14 cellular contexts compared by ENCODE assay signal in genomic region chr4:168882650-168883233, GRCh38.
DNase-seq lines count a peak whose midpoint lies in the region; ATAC-seq and TF ChIP-seq lines count a peak whose summit lies in the region.
"Had no signal": no experiment of that assay in that cellular context is flagged by ENCODE, and none has a peak within 500 bp of the region (broad histone marks: within the 10 kb centered on the region; RNA-seq: fewer than 3 reads in every experiment).

No MANE protein-coding gene starts in this region.

- H3K4me1 ChIP-seq in PC-3 (ENCODE audit: insufficient read depth, low read length): peaks cover 4% of the 10 kb centered on the region; the same call in 1 of the 2 replicates
- no peaks in the 10 kb centered on the region for H3K4me1 ChIP-seq in mesendoderm (ENCODE audit: control insufficient read depth, low read depth, low read length)

- no peak for ATAC-seq in PC-3
- no peak for ATAC-seq in HG03342 (IDR thresholded peaks at IDR 0.05; ENCODE audit: unreplicated experiment)
- ATAC-seq: activated naive CD4-positive, alpha-beta T cell treated with anti-CD3 and anti-CD28 coated beads, Interleukin-2, amount 50 U/mL, for 72 hours had no signal

- H4K8ac ChIP-seq in mesendoderm (ENCODE audit: low read depth, low read length): no peak overlapping the region

- no peak overlapping the region for H3K4ac ChIP-seq in mesendoderm (ENCODE audit: low read depth, low read length)

- intact Hi-C loops in PC-3 (cut with micrococcal nuclease): no loop called here

- H2BK120ac ChIP-seq in mesendoderm (ENCODE audit: low read depth, low read length): no peak overlapping the region

- H3K18ac ChIP-seq in mesendoderm (ENCODE audit: low read length): no peak overlapping the region

- DNase-seq in AG10803 (ENCODE audit: low read depth) (peak; percentile 68), PC-3 (peak; percentile 19), epithelial cell of prostate (ENCODE audit: low read depth, low spot score) (no peak), mesendoderm (peak; percentile 30), retina (no peak), DMS153 (lab: John Stamatoyannopoulos, UW) (no peak), NCI-H1930 (lab: John Stamatoyannopoulos, UW) (no peak)
- DNase-seq: activated B cell treated with CpG ODN at 0.5 μM for 24 hours, foreskin melanocyte, immature natural killer cell, posterior cingulate gyrus, testis had no signal

- H3K36me3 ChIP-seq in PC-3 (ENCODE audit: low read depth, low read length): peaks cover 24% of the 10 kb centered on the region
- H3K36me3 ChIP-seq in mesendoderm (ENCODE audit: control insufficient read depth, insufficient read depth, low read length): no peaks in the 10 kb centered on the region

- H3K9me2 ChIP-seq in PC-3 (replicated peaks; ENCODE audit: low read length): no peaks in the 10 kb centered on the region

- H3K9me3 ChIP-seq in PC-3 (ENCODE audit: low read length): no peaks in the 10 kb centered on the region
- H3K9me3 ChIP-seq: testis had no signal

- H3K79me1 ChIP-seq in mesendoderm (ENCODE audit: low read length): no peaks in the 10 kb centered on the region

- no CpG with 5 or more reads among the region's 9 CpGs for WGBS in mesendoderm (ENCODE audit: extremely low coverage, insufficient coverage, low lambda C conversion rate)

- H2AFZ ChIP-seq in PC-3 (ENCODE audit: low read length): no peak overlapping the region

- H3K27ac ChIP-seq in PC-3 (ENCODE audit: low read length) (no peak overlapping the region), epithelial cell of prostate (peak overlapping the region; percentile 73), mesendoderm (ENCODE audit: low read depth, low read length) (no peak overlapping the region)

- H3K4me2 ChIP-seq in PC-3 (ENCODE audit: low read length) (no peak overlapping the region), mesendoderm (ENCODE audit: low read length) (no peak overlapping the region)

- no peaks in the 10 kb centered on the region for H4K20me1 ChIP-seq in PC-3 (ENCODE audit: low read length)

- H3K56ac ChIP-seq in mesendoderm (ENCODE audit: low read length): no peak overlapping the region

- no peaks in the 10 kb centered on the region for H3F3A ChIP-seq in PC-3 (ENCODE audit: low read length, unreplicated experiment)

- no peaks in the 10 kb centered on the region for H3K27me3 ChIP-seq in PC-3 (ENCODE audit: low read length)
- H3K27me3 ChIP-seq in mesendoderm (ENCODE audit: insufficient read depth, low read length, poor library complexity): no peaks in the 10 kb centered on the region
- H3K27me3 ChIP-seq: testis had no signal

- no peak overlapping the region for H2AK5ac ChIP-seq in mesendoderm (ENCODE audit: low read length)

- no TSS peak for BruUV-seq in PC-3 (replicated peaks; lab: Mats Ljungman, UMichigan)

- no peak overlapping the region for H3K9ac ChIP-seq in PC-3 (ENCODE audit: low read length)
- H3K9ac ChIP-seq in mesendoderm (ENCODE audit: low read length): no peak overlapping the region

- no peak overlapping the region for H3K23ac ChIP-seq in mesendoderm (ENCODE audit: low read length)

- H3K4me3 ChIP-seq in AG10803 (ENCODE audit: low read length) (no peak overlapping the region), PC-3 (ENCODE audit: low read length) (no peak overlapping the region), mesendoderm (ENCODE audit: low read length) (no peak overlapping the region)
- H3K4me3 ChIP-seq: testis had no signal

- H2BK15ac ChIP-seq in mesendoderm (replicated peaks; ENCODE audit: low read depth): no peak overlapping the region

- POLR2A ChIA-PET in PC-3 (lab: Charles Lee; ENCODE audit: unreplicated experiment): interaction anchor here (0.5 to 0.7 kb wide), 2 partner anchors 290 to 528 kb away, joined by 3 to 17 read pairs; no protein-coding TSS in a partner anchor

- TF ChIP-seq CTCF in AG10803 (conservative IDR thresholded peaks at IDR 0.05; ENCODE audit: low read length) (no peak), PC-3 (conservative IDR thresholded peaks at IDR 0.05; ENCODE audit: low read depth, low read length) (no peak)

- no peak overlapping the region for H2BK5ac ChIP-seq in mesendoderm (ENCODE audit: low read length)

- H4K5ac ChIP-seq in mesendoderm (ENCODE audit: low read length): no peak overlapping the region

- CTCF ChIA-PET in PC-3 (lab: Charles Lee): no interaction called here

- H3K79me2 ChIP-seq in PC-3 (ENCODE audit: low read length): peaks cover 7% of the 10 kb centered on the region; the same call in 1 of the 2 replicates
- no peaks in the 10 kb centered on the region for H3K79me2 ChIP-seq in mesendoderm (ENCODE audit: control insufficient read depth, insufficient read depth, low read length)

Comparison
In these comparisons a context has a peak if more than half of its experiments do, and no peak if none do; other contexts are left out.
1. DNase-seq: peak in AG10803 (single experiment), PC-3 (single experiment) and mesendoderm (single experiment); none in epithelial cell of prostate (single experiment), retina (single experiment), DMS153 (single experiment) and NCI-H1930 (0 of 2).